ENCODE assay signal across 27 cellular contexts in genomic region chr20:40508821-40509220, GRCh38.
"Had no signal": no experiment of that assay in that cellular context is flagged by ENCODE, and none has a peak within 500 bp of the region (broad histone marks: within the 10 kb centered on the region; RNA-seq: fewer than 3 reads in every experiment).

No MANE protein-coding gene starts in this region.

- H3K4me1 ChIP-seq: colonic mucosa had no signal

- DNase-seq: activated CD4-positive, alpha-beta T cell treated with anti-CD3 and anti-CD28 coated beads, Interleukin-2, amount 50 U/mL, for 1 hour; activated CD8-positive, alpha-beta T cell treated with anti-CD3 and anti-CD28 coated beads for 36 hours; activated gamma-delta T cell treated with Interleukin-2 at 50 U/mL for 16 hours; activated naive CD4-positive, alpha-beta T cell treated with anti-CD3 and anti-CD28 coated beads, Interleukin-2, amount 50 U/mL, for 16 hours; activated T-cell treated with anti-CD3 and anti-CD28 coated beads, Interleukin-2, amount 50 U/mL, for 4 hours; amniotic stem cell; cerebellar nuclear complex; colonic mucosa; effector memory CD8-positive, alpha-beta T cell; erythroblast; heart right ventricle; left lung; lower lobe of right lung; mesenchymal stem cell; naive thymus-derived CD8-positive, alpha-beta T cell; occipital lobe; stimulated activated CD4-positive, alpha-beta T cell treated with anti-CD3 and anti-CD28 coated beads, Interleukin-15, amount 100 ng/mL, for 24 hours; stimulated activated CD4-positive, alpha-beta T cell treated with anti-CD3 and anti-CD28 coated beads, Interleukin-2, amount 100 ng/mL, for 24 hours; stimulated activated naive CD4-positive, alpha-beta T cell; T-helper 17 cell; T1000; tibial artery; upper lobe of right lung had no signal

- ATAC-seq: activated CD8-positive, alpha-beta T cell treated with anti-CD3 and anti-CD28 coated beads for 36 hours; activated T-cell treated with anti-CD3 and anti-CD28 coated beads, Interleukin-2, amount 50 U/mL, for 4 hours; activated T-helper 17 cell treated with anti-CD3 and anti-CD28 coated beads, Interleukin-2, amount 50 U/mL, for 72 hours; effector memory CD8-positive, alpha-beta T cell; foreskin keratinocyte; heart right ventricle; left lung; lower lobe of right lung; naive thymus-derived CD8-positive, alpha-beta T cell; T-helper 17 cell; upper lobe of right lung had no signal

- H3K27me3 ChIP-seq: colonic mucosa, foreskin keratinocyte, left lung, right atrium auricular region, suprapubic skin, tibial artery, upper lobe of right lung had no signal

- H3K4me3 ChIP-seq: colonic mucosa, heart right ventricle, left lung, lower lobe of right lung, right atrium auricular region, suprapubic skin, tibial artery, upper lobe of right lung had no signal

- H3K9me3 ChIP-seq: colonic mucosa, heart right ventricle, left lung, lower lobe of right lung, right atrium auricular region, suprapubic skin, tibial artery, upper lobe of right lung had no signal

- H3K36me3 ChIP-seq: colonic mucosa, heart right ventricle, left lung, lower lobe of right lung, right atrium auricular region, suprapubic skin, tibial artery, upper lobe of right lung had no signal

- H3K27ac ChIP-seq: colonic mucosa, foreskin keratinocyte, heart right ventricle, left lung, lower lobe of right lung, right atrium auricular region, suprapubic skin, tibial artery, upper lobe of right lung had no signal
